11 cellular contexts compared by ENCODE assay signal in the genomic region with DNA sequence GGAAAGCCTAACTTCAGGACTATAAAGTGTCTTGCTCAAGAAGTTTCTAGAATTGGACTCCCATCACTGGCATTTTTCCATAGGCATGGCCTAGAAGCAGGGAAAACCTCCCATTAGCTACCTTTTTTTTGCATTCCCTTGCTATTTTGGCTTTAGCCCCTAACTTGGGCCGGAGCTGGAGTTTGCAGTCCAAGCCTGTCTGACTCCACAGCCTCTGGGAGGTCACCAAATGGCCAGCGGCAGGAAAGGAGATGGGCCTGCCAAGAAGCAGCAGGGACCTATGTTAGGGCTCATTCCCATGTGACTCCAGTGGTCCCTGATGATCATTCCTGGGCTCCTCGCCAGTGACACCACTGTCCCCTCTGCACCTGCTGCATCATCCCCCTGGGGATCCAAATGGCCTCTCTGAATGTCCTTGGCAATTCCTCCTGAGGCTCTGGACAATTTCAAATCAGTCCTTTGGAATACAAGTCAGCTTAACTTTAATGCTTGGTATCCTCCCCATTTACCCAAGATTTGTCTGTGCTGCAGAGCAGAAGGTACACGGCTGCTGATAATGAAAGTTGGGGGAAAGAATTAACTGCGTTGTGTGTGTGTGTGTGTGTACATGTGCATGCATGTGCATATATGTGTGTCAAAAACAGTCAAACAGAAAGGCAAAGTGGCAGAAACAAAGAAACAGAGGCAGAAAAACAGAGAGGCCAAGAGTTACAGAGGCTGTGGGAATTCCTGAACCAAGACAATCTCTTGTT.
DNase-seq lines count a peak whose midpoint lies in the region; ATAC-seq and TF ChIP-seq lines count a peak whose summit lies in the region.
"Had no signal": no experiment of that assay in that cellular context is flagged by ENCODE, and none has a peak within 500 bp of the region (broad histone marks: within the 10 kb centered on the region; RNA-seq: fewer than 3 reads in every experiment).

No MANE protein-coding gene starts in this region.

- no peaks in the 10 kb centered on the region for H3K27me3 ChIP-seq in testis
- H3K27me3 ChIP-seq: SJSA1 had no signal

- ATAC-seq in HG02610 (IDR thresholded peaks at IDR 0.05; ENCODE audit: unreplicated experiment), result no peak
- ATAC-seq: stimulated activated memory B cell treated with anti-CD40 and anti-IgM and Interleukin-4, amounts not matched to agents 10 μg/mL and 1 μg/mL and 100 μg/mL, for 72 hours had no signal

- no peak for TF ChIP-seq POLR2A in testis (IDR thresholded peaks at IDR 0.05)

- no peak overlapping the region for H3K27ac ChIP-seq in testis
- H3K27ac ChIP-seq: SJSA1 had no signal

- H3K36me3 ChIP-seq in testis (ENCODE audit: low read depth, missing control alignments), result no peaks in the 10 kb centered on the region
- H3K36me3 ChIP-seq: SJSA1 had no signal

- intact Hi-C loops in testis (cut with DNase I; ENCODE audit: low total_unique reads), result no loop called here

- TF ChIP-seq CTCF in testis (IDR thresholded peaks at IDR 0.05), result no peak

- H3K9me3 ChIP-seq in testis, result no peaks in the 10 kb centered on the region
- H3K9me3 ChIP-seq: SJSA1 had no signal

- DNase-seq in NCI-H69 (lab: John Stamatoyannopoulos, UW) (peak; percentile 40), cortex of kidney (lab: John Stamatoyannopoulos, UW) (peak; percentile 14), medulla oblongata (ENCODE audit: extremely low spot score) (peak; percentile 44), testis (peak; percentile 60), NCI-H526 treated with DMSO at 0.1 percent for 48 hours (lab: John Stamatoyannopoulos, UW) (no peak), 8988T (no peak)
- DNase-seq: activated B cell treated with CpG ODN at 0.5 μM for 24 hours, NCI-H82 had no signal

- H3K4me3 ChIP-seq in testis, result no peak overlapping the region
- H3K4me3 ChIP-seq: SJSA1 had no signal

- H3K4me1 ChIP-seq in testis, result peaks cover 4% of the 10 kb centered on the region

- WGBS in testis, 2 donors, result 41 to 49% methylated on average over 5 of the region's 5 CpGs

Comparison
In these comparisons a context has a peak if more than half of its experiments do, and no peak if none do; other contexts are left out.
1. DNase-seq: peak in NCI-H69 (single experiment), cortex of kidney (single experiment), medulla oblongata (single experiment) and testis (single experiment); none in NCI-H526 treated with DMSO at 0.1 percent for 48 hours (single experiment) and 8988T (single experiment).